Comparison of ENCODE assay signal across 18 cellular contexts in genomic region chr17:49513616-49514373, GRCh38. TPM values are rescaled to one million over a fixed set of nuclear protein-coding genes. Genes with fewer than 3 reads are reported as not detected.
DNase-seq lines count a peak whose midpoint lies in the region; ATAC-seq and TF ChIP-seq lines count a peak whose summit lies in the region.
"Had no signal": no experiment of that assay in that cellular context is flagged by ENCODE, and none has a peak within 500 bp of the region (broad histone marks: within the 10 kb centered on the region; RNA-seq: fewer than 3 reads in every experiment).

No MANE protein-coding gene starts in this region.

- H3K27me3 ChIP-seq in body of pancreas: no peaks in the 10 kb centered on the region
- H3K27me3 ChIP-seq in left ventricle myocardium inferior (ENCODE audit: low read depth): peaks cover 20% of the 10 kb centered on the region
- peaks cover 0 to 8% (median 0%) of the 10 kb centered on the region in 3 experiments for H3K27me3 ChIP-seq in neuronal stem cell (ENCODE audit: control insufficient read depth in 3 of 3, insufficient read depth in 3 of 3, low read depth in 1 of 3, low read length in 3 of 3)
- H3K27me3 ChIP-seq in upper lobe of left lung: no peaks in the 10 kb centered on the region
- H3K27me3 ChIP-seq: brain microvascular endothelial cell had no signal

- ATAC-seq in body of pancreas (no peak), upper lobe of left lung (ENCODE audit: low FRiP score in 2 of 2) (peak in 1 of 2 donors; percentile 48), HG02623 (IDR thresholded peaks at IDR 0.05; ENCODE audit: unreplicated experiment) (no peak)
- ATAC-seq: activated CD4-positive, CD25-positive, alpha-beta regulatory T cell treated with anti-CD3 and anti-CD28 coated beads, Interleukin-2, amount 50 U/mL, for 24 hours; T-helper 17 cell had no signal

- H3K4me2 ChIP-seq in neuronal stem cell (ENCODE audit: insufficient read depth, low read length, poor library complexity, severe bottlenecking): no peak overlapping the region

- 78 to 94% methylated on average over 20 to 22 of the region's 22 CpGs for WGBS in body of pancreas, 2 donors
- no CpG with 5 or more reads among the region's 22 CpGs for WGBS in neuronal stem cell (ENCODE audit: extremely low coverage in 2 of 2, insufficient read length in 2 of 2, insufficient replicate concordance in 1 of 2), 2 donors
- 86 to 92% methylated on average over 15 to 22 of the region's 22 CpGs for WGBS in upper lobe of left lung, 2 donors

- H2AFZ ChIP-seq in neuronal stem cell (ENCODE audit: low read length): no peak overlapping the region

- H4K8ac ChIP-seq in neuronal stem cell (ENCODE audit: low read depth, low read length): no peak overlapping the region

- H3K4ac ChIP-seq in neuronal stem cell (ENCODE audit: low read length): no peak overlapping the region

- H3K9ac ChIP-seq in neuronal stem cell (ENCODE audit: low read depth, low read length, poor library complexity): peak overlapping the region; percentile 33

- H3K4me1 ChIP-seq in body of pancreas (peaks cover 19% of the 10 kb centered on the region), left ventricle myocardium inferior (peaks cover 26% of the 10 kb centered on the region), neuronal stem cell (ENCODE audit: control insufficient read depth in 2 of 2, insufficient read depth in 1 of 2, low read depth in 1 of 2, low read length in 2 of 2) (peaks cover 11 to 15% of the 10 kb centered on the region in 2 donors), upper lobe of left lung (peaks cover 15 to 18% (median 17%) of the 10 kb centered on the region in 4 donors)

- H3K14ac ChIP-seq in neuronal stem cell (ENCODE audit: low read length): no peak overlapping the region

- no peak for TF ChIP-seq EP300 in upper lobe of left lung (IDR thresholded peaks at IDR 0.05)

- peak overlapping the region; percentile 13 for H3K18ac ChIP-seq in neuronal stem cell (ENCODE audit: low read length)

- H3K36me3 ChIP-seq in body of pancreas (replicated peaks in 1 of 2; ENCODE audit: insufficient read depth in 1 of 2, low read depth in 2 of 2): no peaks in the 10 kb centered on the region
- no peaks in the 10 kb centered on the region for H3K36me3 ChIP-seq in left ventricle myocardium inferior
- H3K36me3 ChIP-seq in neuronal stem cell (replicated peaks in 1 of 2; ENCODE audit: control insufficient read depth in 2 of 2, insufficient read depth in 2 of 2, low read length in 2 of 2): peaks cover 0 to 14% of the 10 kb centered on the region in 2 donors
- no peaks in the 10 kb centered on the region for H3K36me3 ChIP-seq in upper lobe of left lung
- H3K36me3 ChIP-seq: brain microvascular endothelial cell had no signal

- no peaks in the 10 kb centered on the region for H3K9me3 ChIP-seq in body of pancreas
- H3K9me3 ChIP-seq in left ventricle myocardium inferior (replicated peaks): no peaks in the 10 kb centered on the region
- H3K9me3 ChIP-seq in neuronal stem cell (replicated peaks in 1 of 2; ENCODE audit: control insufficient read depth in 2 of 2, insufficient read depth in 1 of 2, low read depth in 1 of 2, low read length in 2 of 2): no peaks in the 10 kb centered on the region
- H3K9me3 ChIP-seq in upper lobe of left lung: no peaks in the 10 kb centered on the region

- H3K23ac ChIP-seq in neuronal stem cell (ENCODE audit: low read depth, low read length, poor library complexity): peak overlapping the region; percentile 45

- H2AK5ac ChIP-seq in neuronal stem cell (ENCODE audit: low read depth, low read length): peak overlapping the region; percentile 81

- H2BK12ac ChIP-seq in neuronal stem cell (ENCODE audit: low read length): no peak overlapping the region

- no peak overlapping the region for H2BK5ac ChIP-seq in neuronal stem cell (ENCODE audit: low read length)

- peak in 3 of 4 donors; percentile 35 to 57 (median 42) for DNase-seq in body of pancreas
- DNase-seq in left ventricle myocardium inferior: peak; percentile 76
- no peak for DNase-seq in neuronal stem cell (ENCODE audit: low spot score)
- peak in 1 of 2 donors; percentile 75 for DNase-seq in upper lobe of left lung
- no peak for DNase-seq in NK-92 treated with Interleukin-12 subunit alpha and Interleukin-12 subunit beta, amount 100 ng/mL, for 24 hours (lab: John Stamatoyannopoulos, UW)
- DNase-seq in GM13977 (ENCODE audit: low spot score): no peak
- DNase-seq in SK-N-DZ (ENCODE audit: low spot score): no peak
- DNase-seq: activated naive CD4-positive, alpha-beta T cell treated with anti-CD3 and anti-CD28 coated beads, Interleukin-2, amount 50 U/mL, for 16 hours; brain microvascular endothelial cell; COR-L47; NCI-H226; SIG-M5; stimulated activated CD4-positive, alpha-beta T cell treated with anti-CD3 and anti-CD28 coated beads, Interleukin-1b, Interleukin-23, amount 100 ng/mL, for 48 hours; T-helper 17 cell had no signal

- no peak for TF ChIP-seq CTCF in body of pancreas (IDR thresholded peaks at IDR 0.05)
- TF ChIP-seq CTCF in left ventricle myocardium inferior (IDR thresholded peaks at IDR 0.05; ENCODE audit: borderline replicate concordance): no peak
- no peak for TF ChIP-seq CTCF in upper lobe of left lung (IDR thresholded peaks at IDR 0.05)
- TF ChIP-seq CTCF in GM13977 (IDR thresholded peaks at IDR 0.05; ENCODE audit: extremely low read depth, insufficient read depth, missing control alignments): no peak

- H3K27ac ChIP-seq in body of pancreas (no peak overlapping the region), left ventricle myocardium inferior (replicated peaks) (peak overlapping the region; percentile 77), neuronal stem cell (replicated peaks; ENCODE audit: low read length) (no peak overlapping the region), upper lobe of left lung (peak overlapping the region in 3 of 4 donors; percentile 29 to 78 (median 78))
- H3K27ac ChIP-seq: brain microvascular endothelial cell had no signal

- H2BK120ac ChIP-seq in neuronal stem cell (ENCODE audit: low read depth, low read length): no peak overlapping the region

- H2BK15ac ChIP-seq in neuronal stem cell (ENCODE audit: low read length): peak overlapping the region; percentile 31

- no peak overlapping the region for H4K91ac ChIP-seq in neuronal stem cell (ENCODE audit: low read depth, low read length, poor library complexity)

- no peak overlapping the region for H3K4me3 ChIP-seq in body of pancreas
- no peak overlapping the region for H3K4me3 ChIP-seq in left ventricle myocardium inferior
- no peak overlapping the region for H3K4me3 ChIP-seq in neuronal stem cell (ENCODE audit: low read length in 2 of 2)
- H3K4me3 ChIP-seq in upper lobe of left lung: no peak overlapping the region
- H3K4me3 ChIP-seq: dorsolateral prefrontal cortex had no signal

- intact Hi-C loops in body of pancreas (cut with DNase I) (no loop called here), left ventricle myocardium inferior (cut with micrococcal nuclease) (loop anchor here (5.0 kb wide), 1 partner anchor 34 kb away; no protein-coding TSS in a partner anchor)

- no peaks in the 10 kb centered on the region for H3K79me1 ChIP-seq in neuronal stem cell (ENCODE audit: low read depth, low read length)

- TF ChIP-seq POLR2A in body of pancreas (IDR thresholded peaks at IDR 0.05) (no peak), upper lobe of left lung (IDR thresholded peaks at IDR 0.05) (no peak)

- in situ Hi-C loops in GM13977 (cut with MboI; ENCODE audit: low pct_unique_long_range_greater_than_20kb, low sequenced_read_pairs, unreplicated experiment): no loop called here

RNA-seq across cellular contexts. Expression of gene NGFR, which starts 18.7 kb away (rescaled TPM):
- 10 to 100 TPM; 10.1 to 27.7 TPM for total RNA-seq in body of pancreas
- 8.9 TPM for total RNA-seq in left ventricle myocardium inferior
- polyA plus RNA-seq in neuronal stem cell (2013, experiment 1 of 2): 29.4 TPM
- 29.5 TPM for polyA plus RNA-seq in neuronal stem cell (2013, experiment 2 of 2)
- 1 to 10 TPM; 1.3 to 2.9 (median 2.2) TPM for total RNA-seq in upper lobe of left lung
- 1.9 and 2.2 TPM in 2 replicates for polyA plus RNA-seq in SK-N-DZ (2014; cell fraction: cytosol; rRNA removed)
- polyA plus RNA-seq in SK-N-DZ (2014; cell fraction: nucleus; rRNA removed): 1.4 TPM in 2 replicates
- total RNA-seq: HT-29 had no signal

Comparison
In these comparisons a context has a peak if more than half of its experiments do, and no peak if none do; other contexts are left out.
1. DNase-seq: peak in body of pancreas (3 of 4) and left ventricle myocardium inferior (single experiment); none in neuronal stem cell (single experiment), NK-92 treated with Interleukin-12 subunit alpha and Interleukin-12 subunit beta, amount 100 ng/mL, for 24 hours (single experiment), GM13977 (single experiment) and SK-N-DZ (single experiment).
2. H3K27ac ChIP-seq: peak in left ventricle myocardium inferior (single experiment) and upper lobe of left lung (3 of 4); none in body of pancreas (0 of 4) and neuronal stem cell (single experiment).